8 cellular contexts compared by ENCODE assay signal in genomic region chr7:80916770-80917681, GRCh38. TPM values are rescaled to one million over a fixed set of nuclear protein-coding genes. Genes with fewer than 3 reads are reported as not detected.
A peak's percentile ranks its signal among the peaks of the same experiment; 100 is the strongest.
DNase-seq lines count a peak whose midpoint lies in the region; ATAC-seq and TF ChIP-seq lines count a peak whose summit lies in the region.

No MANE protein-coding gene starts in this region.

- H3K9me3 Mint-ChIP-seq in nephron progenitor cell = no peaks in the 10 kb centered on the region

- DNase-seq in COLO829 (ENCODE audit: low spot score) (peak; percentile 66), NCI-H1694 (lab: John Stamatoyannopoulos, UW) (peak; percentile 69), dermis blood vessel endothelial cell (peak; percentile 56), nephron progenitor cell (no peak), COLO668 (lab: John Stamatoyannopoulos, UW; ENCODE audit: unreplicated experiment) (no peak)

- H3K27ac Mint-ChIP-seq in nephron progenitor cell = no peak overlapping the region

- H3K36me3 Mint-ChIP-seq in nephron progenitor cell (ENCODE audit: low read depth) = peaks cover 49% of the 10 kb centered on the region

- peak overlapping the region; percentile 93 for H3K4me3 Mint-ChIP-seq in nephron progenitor cell

- ATAC-seq in HG02938 (IDR thresholded peaks at IDR 0.05; ENCODE audit: unreplicated experiment) (no peak), HG03571 (IDR thresholded peaks at IDR 0.05; ENCODE audit: unreplicated experiment) (no peak), GM21825 (IDR thresholded peaks at IDR 0.05; ENCODE audit: unreplicated experiment) (no peak)

- H3K4me1 Mint-ChIP-seq in nephron progenitor cell = peaks cover 77% of the 10 kb centered on the region

- TF ChIP-seq CTCF in nephron progenitor cell (IDR thresholded peaks at IDR 0.05) = peak; percentile 24

- no peaks in the 10 kb centered on the region for H3K27me3 Mint-ChIP-seq in nephron progenitor cell (ENCODE audit: low read depth, poor library complexity)

RNA-seq across cellular contexts. Expression of gene SEMA3C, which starts 1.8 kb away (rescaled TPM):
- 0.85 and 4.2 TPM in 2 replicates for total RNA-seq in dermis blood vessel endothelial cell

Comparison
In these comparisons a context has a peak if more than half of its experiments do, and no peak if none do; other contexts are left out.
1. DNase-seq: peak in COLO829 (single experiment), NCI-H1694 (single experiment) and dermis blood vessel endothelial cell (single experiment); none in nephron progenitor cell (single experiment) and COLO668 (single experiment).